In the genomic region with DNA sequence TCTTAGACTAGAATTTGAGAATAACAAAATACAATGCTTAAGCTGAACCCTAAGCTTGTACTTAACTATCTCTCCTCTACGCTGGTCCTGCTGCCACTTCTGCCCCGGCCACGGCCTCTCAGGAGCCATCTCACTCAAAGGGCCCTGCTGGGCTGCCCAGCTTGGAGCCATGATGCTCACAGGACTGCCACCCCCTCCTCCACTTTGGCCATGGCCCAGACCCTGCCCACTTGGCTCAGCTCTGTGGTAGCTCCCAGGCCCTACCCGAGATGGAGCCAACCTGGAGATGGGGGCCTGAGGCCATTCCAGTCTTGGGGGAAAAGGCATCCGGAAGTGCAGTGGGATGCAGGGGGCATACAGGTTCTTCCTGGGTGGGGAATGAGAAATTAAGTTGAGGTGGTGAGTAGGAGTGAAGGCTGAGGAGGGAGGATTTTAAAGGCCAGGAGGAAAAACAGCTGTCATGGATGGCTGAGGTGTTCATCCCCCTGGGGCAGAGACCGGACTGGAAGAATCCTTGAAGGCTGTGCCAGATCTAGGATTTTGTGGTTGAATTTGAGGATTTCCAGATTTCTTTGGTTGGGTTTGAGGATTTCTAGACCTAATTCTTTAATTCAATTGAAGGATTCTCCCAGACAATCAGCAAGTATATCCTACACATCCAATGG, we compare ENCODE assay signal across 13 cellular contexts. TPM values are rescaled to one million over a fixed set of nuclear protein-coding genes. Genes with fewer than 3 reads are reported as not detected.
DNase-seq lines count a peak whose midpoint lies in the region; ATAC-seq and TF ChIP-seq lines count a peak whose summit lies in the region.
"Had no signal": no experiment of that assay in that cellular context is flagged by ENCODE, and none has a peak within 500 bp of the region (broad histone marks: within the 10 kb centered on the region; RNA-seq: fewer than 3 reads in every experiment).

No MANE protein-coding gene starts in this region.

- intact Hi-C loops in cardiac septum (cut with DNase I), result no loop called here
- intact Hi-C loops in Right ventricle myocardium inferior (cut with DNase I), result no loop called here

- H3K4me3 Mint-ChIP-seq in activated CD4-positive, alpha-beta memory T cell treated with anti-CD3 and anti-CD28 coated beads, Interleukin-2, amount 10 ng/mL, durations not matched to agents 7 days and 5 days, result peak overlapping the region; percentile 81
- H3K4me3 Mint-ChIP-seq in memory B cell, result peak overlapping the region; percentile 89

- H3K27ac Mint-ChIP-seq in activated CD4-positive, alpha-beta memory T cell treated with anti-CD3 and anti-CD28 coated beads, Interleukin-2, amount 10 ng/mL, durations not matched to agents 7 days and 5 days, result peak overlapping the region; percentile 92
- H3K27ac Mint-ChIP-seq in memory B cell, result peak overlapping the region; percentile 98

- H3K4me1 Mint-ChIP-seq in activated CD4-positive, alpha-beta memory T cell treated with anti-CD3 and anti-CD28 coated beads, Interleukin-2, amount 10 ng/mL, durations not matched to agents 7 days and 5 days, result peaks cover 58% of the 10 kb centered on the region
- H3K4me1 Mint-ChIP-seq in memory B cell, result peaks cover 33% of the 10 kb centered on the region

- TF ChIP-seq CTCF in upper lobe of left lung (IDR thresholded peaks at IDR 0.05), result no peak

- no peaks in the 10 kb centered on the region for H3K9me3 Mint-ChIP-seq in activated CD4-positive, alpha-beta memory T cell treated with anti-CD3 and anti-CD28 coated beads, Interleukin-2, amount 10 ng/mL, durations not matched to agents 7 days and 5 days
- H3K9me3 Mint-ChIP-seq in memory B cell, result no peaks in the 10 kb centered on the region

- DNase-seq in cardiac septum (ENCODE audit: low spot score) (peak; percentile 69), Right ventricle myocardium inferior (ENCODE audit: missing footprints) (no peak), memory B cell (ENCODE audit: low spot score in 2 of 2) (no peak), upper lobe of left lung (no peak), NCI-H187 (lab: John Stamatoyannopoulos, UW) (no peak), DMS53 (lab: John Stamatoyannopoulos, UW) (no peak)
- no peak for DNase-seq in activated CD4-positive, alpha-beta memory T cell treated with anti-CD3 and anti-CD28 coated beads, Interleukin-2, amount 10 ng/mL, durations not matched to agents 7 days and 5 days
- DNase-seq: amniotic stem cell, trophoblast cell had no signal

- TF ChIP-seq EP300 in upper lobe of left lung (IDR thresholded peaks at IDR 0.05), result no peak

- WGBS in upper lobe of left lung, 2 donors, result 76 to 82% methylated on average over 4 to 6 of the region's 6 CpGs

- TF ChIP-seq POLR2A in upper lobe of left lung (IDR thresholded peaks at IDR 0.05), result no peak

- H3K36me3 Mint-ChIP-seq in activated CD4-positive, alpha-beta memory T cell treated with anti-CD3 and anti-CD28 coated beads, Interleukin-2, amount 10 ng/mL, durations not matched to agents 7 days and 5 days (ENCODE audit: low read depth), result peaks cover 60% of the 10 kb centered on the region
- peaks cover 20% of the 10 kb centered on the region for H3K36me3 Mint-ChIP-seq in memory B cell

- no peaks in the 10 kb centered on the region for H3K27me3 Mint-ChIP-seq in activated CD4-positive, alpha-beta memory T cell treated with anti-CD3 and anti-CD28 coated beads, Interleukin-2, amount 10 ng/mL, durations not matched to agents 7 days and 5 days
- no peaks in the 10 kb centered on the region for H3K27me3 Mint-ChIP-seq in memory B cell

- POLR2A ChIA-PET in activated CD4-positive, alpha-beta memory T cell treated with anti-CD3 and anti-CD28 coated beads, Interleukin-2, amount 10 ng/mL, durations not matched to agents 7 days and 5 days (lab: Charles Lee), result interaction anchor here (0.5 to 20.1 kb wide), 12 partner anchors 11 to 488 kb away, joined by 3 to 354 read pairs (median 22); a partner anchor contains a TSS

- H3K4me1 ChIP-seq in upper lobe of left lung, result peaks cover 0 to 9% (median 2%) of the 10 kb centered on the region in 4 donors

- no peaks in the 10 kb centered on the region for H3K27me3 ChIP-seq in upper lobe of left lung

- no peaks in the 10 kb centered on the region for H3K9me3 ChIP-seq in upper lobe of left lung

- no peaks in the 10 kb centered on the region for H3K36me3 ChIP-seq in upper lobe of left lung

- CTCF ChIA-PET in activated CD4-positive, alpha-beta memory T cell treated with anti-CD3 and anti-CD28 coated beads, Interleukin-2, amount 10 ng/mL, durations not matched to agents 7 days and 5 days (lab: Charles Lee), result interaction anchor here (1.3 to 5.6 kb wide), 11 partner anchors 10 to 280 kb away, joined by 3 to 38 read pairs (median 7); a partner anchor contains a TSS

- H3K4me3 ChIP-seq in upper lobe of left lung, result peak overlapping the region in 3 of 4 donors; percentile 28 to 47 (median 38)

- peak overlapping the region; percentile 62 to 82 (median 76) for H3K27ac ChIP-seq in upper lobe of left lung
- H3K27ac ChIP-seq: epithelial cell of prostate, VCaP had no signal

- ATAC-seq in Right ventricle myocardium inferior (no peak), memory B cell (ENCODE audit: low read depth) (no peak), upper lobe of left lung (ENCODE audit: low FRiP score in 2 of 2) (peak in 1 of 2 donors; percentile 52), GM19463 (IDR thresholded peaks at IDR 0.05; ENCODE audit: unreplicated experiment) (no peak)

RNA-seq across cellular contexts. Expression of a gene that starts 0.8 kb away (rescaled TPM):
- 3.8 TPM for total RNA-seq in cardiac septum
- 2.5 TPM for total RNA-seq in Right ventricle myocardium inferior
- total RNA-seq in activated CD4-positive, alpha-beta memory T cell treated with anti-CD3 and anti-CD28 coated beads, Interleukin-2, amount 10 ng/mL, durations not matched to agents 7 days and 5 days, result 100 to 1,000 TPM; 229 to 245 TPM
- 10 to 100 TPM; 21.5 to 60.3 (median 37.9) TPM for total RNA-seq in upper lobe of left lung
- total RNA-seq: HT1080 had no signal

RNA-seq across cellular contexts. Expression of a gene that starts 41.8 kb away (rescaled TPM):
- total RNA-seq in cardiac septum (0.22 TPM), Right ventricle myocardium inferior (0.68 TPM), upper lobe of left lung (1 to 10 TPM in 3 of 6 donors, under 1 TPM in 1, not detected in 2; 0.91 to 5.1 (median 2.5) TPM)
- 1 to 10 TPM; 1.7 to 2.1 TPM for total RNA-seq in activated CD4-positive, alpha-beta memory T cell treated with anti-CD3 and anti-CD28 coated beads, Interleukin-2, amount 10 ng/mL, durations not matched to agents 7 days and 5 days
- total RNA-seq: HT1080 had no signal
